8 cellular contexts compared by ENCODE assay signal in genomic region chr6:1604347-1604990, GRCh38. TPM values are rescaled to one million over a fixed set of nuclear protein-coding genes. Genes with fewer than 3 reads are reported as not detected.
DNase-seq lines count a peak whose midpoint lies in the region; ATAC-seq and TF ChIP-seq lines count a peak whose summit lies in the region.

No MANE protein-coding gene starts in this region.

- CTCF ChIA-PET in activated CD8-positive, alpha-beta memory T cell treated with anti-CD3 and anti-CD28 coated beads, Interleukin-2, amount 10 ng/mL, durations not matched to agents 7 days and 5 days (lab: Charles Lee) = interaction anchor here (0.6 to 4.6 kb wide), 2 partner anchors 8 to 500 kb away, joined by 5 to 21 read pairs; no protein-coding TSS in a partner anchor

- no peak overlapping the region for H3K4me3 Mint-ChIP-seq in activated CD8-positive, alpha-beta memory T cell treated with anti-CD3 and anti-CD28 coated beads, Interleukin-2, amount 10 ng/mL, durations not matched to agents 7 days and 5 days
- H3K4me3 Mint-ChIP-seq in stimulated activated memory B cell treated with anti-CD40 and anti-IgM and Interleukin-4, amounts not matched to agents 10 μg/mL and 1 μg/mL and 100 μg/mL, for 72 hours = peak overlapping the region; percentile 23

- no peaks in the 10 kb centered on the region for H3K36me3 Mint-ChIP-seq in activated CD8-positive, alpha-beta memory T cell treated with anti-CD3 and anti-CD28 coated beads, Interleukin-2, amount 10 ng/mL, durations not matched to agents 7 days and 5 days
- no peaks in the 10 kb centered on the region for H3K36me3 Mint-ChIP-seq in stimulated activated memory B cell treated with anti-CD40 and anti-IgM and Interleukin-4, amounts not matched to agents 10 μg/mL and 1 μg/mL and 100 μg/mL, for 72 hours

- H3K4me3 ChIP-seq in epithelial cell of esophagus (ENCODE audit: low read length) = peak overlapping the region; percentile 39

- peak overlapping the region; percentile 30; the same call in 1 of the 2 replicates for H3K9ac ChIP-seq in ES-I3 (ENCODE audit: low read depth, low read length)

- peaks cover 84% of the 10 kb centered on the region for H3K27me3 Mint-ChIP-seq in activated CD8-positive, alpha-beta memory T cell treated with anti-CD3 and anti-CD28 coated beads, Interleukin-2, amount 10 ng/mL, durations not matched to agents 7 days and 5 days
- peaks cover 88% of the 10 kb centered on the region for H3K27me3 Mint-ChIP-seq in stimulated activated memory B cell treated with anti-CD40 and anti-IgM and Interleukin-4, amounts not matched to agents 10 μg/mL and 1 μg/mL and 100 μg/mL, for 72 hours

- peaks cover 10% of the 10 kb centered on the region; the same call in 1 of the 2 replicates for H3K4me1 ChIP-seq in ES-I3 (ENCODE audit: insufficient read depth, low read length)

- H3K4me1 Mint-ChIP-seq in activated CD8-positive, alpha-beta memory T cell treated with anti-CD3 and anti-CD28 coated beads, Interleukin-2, amount 10 ng/mL, durations not matched to agents 7 days and 5 days = peaks cover 20% of the 10 kb centered on the region
- H3K4me1 Mint-ChIP-seq in stimulated activated memory B cell treated with anti-CD40 and anti-IgM and Interleukin-4, amounts not matched to agents 10 μg/mL and 1 μg/mL and 100 μg/mL, for 72 hours = peaks cover 38% of the 10 kb centered on the region

- DNase-seq in NCI-H748 (lab: John Stamatoyannopoulos, UW; ENCODE audit: unreplicated experiment) (peak; percentile 85), epithelial cell of esophagus (ENCODE audit: low read depth) (peak; percentile 53), mucosa of gallbladder (ENCODE audit: low spot score) (peak; percentile 48)
- DNase-seq in activated CD8-positive, alpha-beta memory T cell treated with anti-CD3 and anti-CD28 coated beads, Interleukin-2, amount 10 ng/mL, durations not matched to agents 7 days and 5 days = peak; percentile 54

- H3K36me3 ChIP-seq in ES-I3 (ENCODE audit: insufficient read depth, low read length) = no peaks in the 10 kb centered on the region

- TF ChIP-seq CTCF in epithelial cell of esophagus (IDR thresholded peaks at IDR 0.05; ENCODE audit: insufficient read depth, low read depth, low read length, missing control alignments) = peak; percentile 42

- H3K9me3 ChIP-seq in ES-I3 (ENCODE audit: control insufficient read depth, insufficient read depth, low read length) = no peaks in the 10 kb centered on the region

- no peaks in the 10 kb centered on the region for H3K9me3 Mint-ChIP-seq in activated CD8-positive, alpha-beta memory T cell treated with anti-CD3 and anti-CD28 coated beads, Interleukin-2, amount 10 ng/mL, durations not matched to agents 7 days and 5 days (ENCODE audit: low read depth)
- H3K9me3 Mint-ChIP-seq in stimulated activated memory B cell treated with anti-CD40 and anti-IgM and Interleukin-4, amounts not matched to agents 10 μg/mL and 1 μg/mL and 100 μg/mL, for 72 hours = no peaks in the 10 kb centered on the region

- no peak overlapping the region for H3K27ac Mint-ChIP-seq in activated CD8-positive, alpha-beta memory T cell treated with anti-CD3 and anti-CD28 coated beads, Interleukin-2, amount 10 ng/mL, durations not matched to agents 7 days and 5 days
- no peak overlapping the region for H3K27ac Mint-ChIP-seq in stimulated activated memory B cell treated with anti-CD40 and anti-IgM and Interleukin-4, amounts not matched to agents 10 μg/mL and 1 μg/mL and 100 μg/mL, for 72 hours

- peak; percentile 52 for ATAC-seq in HG02588 (IDR thresholded peaks at IDR 0.05; ENCODE audit: unreplicated experiment)
- ATAC-seq in activated CD8-positive, alpha-beta memory T cell treated with anti-CD3 and anti-CD28 coated beads, Interleukin-2, amount 10 ng/mL, durations not matched to agents 7 days and 5 days = peak; percentile 86
- peak; percentile 87 for ATAC-seq in stimulated activated memory B cell treated with anti-CD40 and anti-IgM and Interleukin-4, amounts not matched to agents 10 μg/mL and 1 μg/mL and 100 μg/mL, for 72 hours
- no peak for ATAC-seq in HG03175 (IDR thresholded peaks at IDR 0.05; ENCODE audit: unreplicated experiment)

RNA-seq across cellular contexts. Expression of gene FOXC1, which starts 5.2 kb away (rescaled TPM):
- total RNA-seq in activated CD8-positive, alpha-beta memory T cell treated with anti-CD3 and anti-CD28 coated beads, Interleukin-2, amount 10 ng/mL, durations not matched to agents 7 days and 5 days = under 1 TPM in 1 of 2 experiments, not detected in 1; 0.26 TPM
- total RNA-seq in mucosa of gallbladder = 9.5 TPM
